Comparison of ENCODE assay signal across 10 cellular contexts in genomic region chr1:20589331-20590312, GRCh38. TPM values are rescaled to one million over a fixed set of nuclear protein-coding genes. Genes with fewer than 3 reads are reported as not detected.
A peak's percentile ranks its signal among the peaks of the same experiment; 100 is the strongest.
DNase-seq lines count a peak whose midpoint lies in the region; ATAC-seq and TF ChIP-seq lines count a peak whose summit lies in the region.
"Had no signal": no experiment of that assay in that cellular context is flagged by ENCODE, and none has a peak within 500 bp of the region (broad histone marks: within the 10 kb centered on the region; RNA-seq: fewer than 3 reads in every experiment).

No MANE protein-coding gene starts in this region.

- H3K9ac ChIP-seq in HUES6 (ENCODE audit: low read length): peak overlapping the region; percentile 47

- peak; percentile 60 for ATAC-seq in body of pancreas
- peak; percentile 55 for ATAC-seq in stimulated activated effector memory CD8-positive, alpha-beta T cell treated with anti-CD3 and anti-CD28 coated beads, Interleukin-12 subunit alpha, Interleukin-12 subunit beta, amount 100 ng/mL, for 72 hours
- ATAC-seq in GM19395 (IDR thresholded peaks at IDR 0.05; ENCODE audit: unreplicated experiment): no peak

- no peaks in the 10 kb centered on the region for H3K36me3 Mint-ChIP-seq in stimulated activated effector memory CD8-positive, alpha-beta T cell treated with anti-CD3 and anti-CD28 coated beads, Interleukin-12 subunit alpha, Interleukin-12 subunit beta, amount 100 ng/mL, for 72 hours
- H3K36me3 Mint-ChIP-seq: brain had no signal

- H3K27ac Mint-ChIP-seq in stimulated activated effector memory CD8-positive, alpha-beta T cell treated with anti-CD3 and anti-CD28 coated beads, Interleukin-12 subunit alpha, Interleukin-12 subunit beta, amount 100 ng/mL, for 72 hours: no peak overlapping the region

- TF ChIP-seq CTCF in body of pancreas (IDR thresholded peaks at IDR 0.05): no peak
- no peak for TF ChIP-seq CTCF in kidney epithelial cell (IDR thresholded peaks at IDR 0.05; ENCODE audit: insufficient read depth, low read length, poor library complexity, severe bottlenecking)

- H3K27ac ChIP-seq in HUES6 (ENCODE audit: low read depth, low read length) (no peak overlapping the region; the same call in 1 of the 2 replicates), body of pancreas (peak overlapping the region in 2 of 4 donors; percentile 28 to 56)

- H3K4me1 ChIP-seq in HUES6 (ENCODE audit: control insufficient read depth, insufficient read depth, low read length) (peaks cover 29% of the 10 kb centered on the region), body of pancreas (no peaks in the 10 kb centered on the region)

- no peaks in the 10 kb centered on the region for H3K9me3 Mint-ChIP-seq in stimulated activated effector memory CD8-positive, alpha-beta T cell treated with anti-CD3 and anti-CD28 coated beads, Interleukin-12 subunit alpha, Interleukin-12 subunit beta, amount 100 ng/mL, for 72 hours

- WGBS in body of pancreas, 2 donors: 7 to 10% methylated on average over 15 to 24 of the region's 24 CpGs

- DNase-seq in body of pancreas: peak; percentile 19 to 62 (median 24)
- DNase-seq in kidney epithelial cell (ENCODE audit: low read depth): no peak
- no peak for DNase-seq in stimulated activated effector memory CD8-positive, alpha-beta T cell treated with anti-CD3 and anti-CD28 coated beads, Interleukin-12 subunit alpha, Interleukin-12 subunit beta, amount 100 ng/mL, for 72 hours (ENCODE audit: low spot score in 2 of 2)
- no peak for DNase-seq in NCI-H1048 (lab: John Stamatoyannopoulos, UW)
- DNase-seq in NCI-H2227 (lab: John Stamatoyannopoulos, UW; ENCODE audit: unreplicated experiment): no peak
- no peak for DNase-seq in cerebellar cortex (ENCODE audit: low spot score)
- DNase-seq: T-helper 1 cell had no signal

- H3K9me3 ChIP-seq in HUES6 (ENCODE audit: control insufficient read depth, insufficient read depth, low read depth, low read length) (no peaks in the 10 kb centered on the region), body of pancreas (no peaks in the 10 kb centered on the region)

- H3K4me1 Mint-ChIP-seq in stimulated activated effector memory CD8-positive, alpha-beta T cell treated with anti-CD3 and anti-CD28 coated beads, Interleukin-12 subunit alpha, Interleukin-12 subunit beta, amount 100 ng/mL, for 72 hours: peaks cover 15% of the 10 kb centered on the region

- intact Hi-C loops in body of pancreas (cut with DNase I): no loop called here

- peak overlapping the region; percentile 51 for H3K4me3 ChIP-seq in HUES6 (ENCODE audit: low read depth, low read length)
- H3K4me3 ChIP-seq in body of pancreas: no peak overlapping the region
- peak overlapping the region; percentile 7 for H3K4me3 ChIP-seq in kidney epithelial cell (ENCODE audit: low read depth, low read length)

- H3K27me3 ChIP-seq in HUES6 (ENCODE audit: control insufficient read depth, insufficient read depth, low read length) (no peaks in the 10 kb centered on the region), body of pancreas (peaks cover 0 to 14% of the 10 kb centered on the region in 2 donors), kidney epithelial cell (ENCODE audit: control insufficient read depth, insufficient read depth, low read length) (no peaks in the 10 kb centered on the region)

- H3K4me3 Mint-ChIP-seq in stimulated activated effector memory CD8-positive, alpha-beta T cell treated with anti-CD3 and anti-CD28 coated beads, Interleukin-12 subunit alpha, Interleukin-12 subunit beta, amount 100 ng/mL, for 72 hours: no peak overlapping the region

- peak in 1 of 3 donors; percentile 7 for TF ChIP-seq POLR2A in body of pancreas (IDR thresholded peaks at IDR 0.05)

- H3K36me3 ChIP-seq in HUES6 (ENCODE audit: control insufficient read depth, insufficient read depth, low read length) (no peaks in the 10 kb centered on the region), body of pancreas (replicated peaks in 1 of 2; ENCODE audit: insufficient read depth in 1 of 2, low read depth in 2 of 2) (no peaks in the 10 kb centered on the region), kidney epithelial cell (ENCODE audit: control insufficient read depth, insufficient read depth, low read length) (no peaks in the 10 kb centered on the region)

RNA-seq across cellular contexts. Expression of gene CDA, which starts 0.7 kb away (rescaled TPM):
- total RNA-seq in body of pancreas (not detected), kidney epithelial cell (2.7 and 3.1 TPM in 2 replicates)

RNA-seq across cellular contexts. Expression of gene FAM43B, which starts 37.2 kb away (rescaled TPM):
- total RNA-seq in body of pancreas: 1 to 10 TPM in 1 of 2 donors, under 1 TPM in 1; 0.26 to 3.6 TPM
- 0.13 and 0.34 TPM in 2 replicates for total RNA-seq in kidney epithelial cell

RNA-seq across cellular contexts. Expression of gene PINK1, which starts 43.6 kb away (rescaled TPM):
- 10 to 100 TPM; 40.9 to 67.5 TPM for total RNA-seq in body of pancreas
- total RNA-seq in kidney epithelial cell: 57.4 and 57.7 TPM in 2 replicates

Comparison
In these comparisons a context has a peak if more than half of its experiments do, and no peak if none do; other contexts are left out.
1. H3K4me3 ChIP-seq: peak in HUES6 (single experiment) and kidney epithelial cell (single experiment); none in body of pancreas (0 of 2).
2. DNase-seq: peak in body of pancreas (4 of 4); none in kidney epithelial cell (single experiment), stimulated activated effector memory CD8-positive, alpha-beta T cell treated with anti-CD3 and anti-CD28 coated beads, Interleukin-12 subunit alpha, Interleukin-12 subunit beta, amount 100 ng/mL, for 72 hours (0 of 2), NCI-H1048 (single experiment), NCI-H2227 (single experiment) and cerebellar cortex (single experiment).